ENCODE assay signal across 8 cellular contexts in genomic region chr16:74774223-74775139, GRCh38. TPM values are rescaled to one million over a fixed set of nuclear protein-coding genes. Genes with fewer than 3 reads are reported as not detected.
DNase-seq lines count a peak whose midpoint lies in the region; ATAC-seq and TF ChIP-seq lines count a peak whose summit lies in the region.

A gene with protein sequence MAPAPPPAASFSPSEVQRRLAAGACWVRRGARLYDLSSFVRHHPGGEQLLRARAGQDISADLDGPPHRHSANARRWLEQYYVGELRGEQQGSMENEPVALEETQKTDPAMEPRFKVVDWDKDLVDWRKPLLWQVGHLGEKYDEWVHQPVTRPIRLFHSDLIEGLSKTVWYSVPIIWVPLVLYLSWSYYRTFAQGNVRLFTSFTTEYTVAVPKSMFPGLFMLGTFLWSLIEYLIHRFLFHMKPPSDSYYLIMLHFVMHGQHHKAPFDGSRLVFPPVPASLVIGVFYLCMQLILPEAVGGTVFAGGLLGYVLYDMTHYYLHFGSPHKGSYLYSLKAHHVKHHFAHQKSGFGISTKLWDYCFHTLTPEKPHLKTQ (minus strand): TSS chr16:74774820. CDS start chr16:74774755, 65 bp downstream.

- ATAC-seq in GM21786 (IDR thresholded peaks at IDR 0.05; ENCODE audit: unreplicated experiment): peak; percentile 83

- peaks cover 51% of the 10 kb centered on the region for H3K27me3 Mint-ChIP-seq in osteocyte (ENCODE audit: unreplicated experiment)

- no peaks in the 10 kb centered on the region for H3K9me3 Mint-ChIP-seq in osteocyte (ENCODE audit: unreplicated experiment)

- no peak within 1 kb of the TSS for H3K27ac ChIP-seq in tibial artery

- peaks cover 0 to 16% (median 11%) of the 10 kb centered on the region in 4 donors for H3K4me1 ChIP-seq in tibial artery

- peaks cover 9% of the 10 kb centered on the region for H3K4me1 Mint-ChIP-seq in osteocyte (ENCODE audit: unreplicated experiment)

- no peaks in the 10 kb centered on the region for H3K36me3 Mint-ChIP-seq in osteocyte (ENCODE audit: unreplicated experiment)

- H3K27ac Mint-ChIP-seq in osteocyte (ENCODE audit: unreplicated experiment): no peak within 1 kb of the TSS

- H3K27me3 ChIP-seq in tibial artery: peaks cover 0 to 52% of the 10 kb centered on the region in 2 donors

- no peaks in the 10 kb centered on the region for H3K9me3 ChIP-seq in tibial artery

- TF ChIP-seq CTCF in osteocyte (IDR thresholded peaks at IDR 0.05) (peak; percentile 51), tibial artery (IDR thresholded peaks at IDR 0.05) (no peak)

- intact Hi-C loops in head of caudate nucleus (cut with DNase I): loop anchor here (1.0 to 2.0 kb wide), 2 partner anchors 26 to 49 kb away; no protein-coding TSS in a partner anchor
- intact Hi-C loops in tibial artery (cut with DNase I; ENCODE audit: low total_unique reads): no loop called here

- peak within 1 kb of the TSS; percentile 23 to 51 for H3K4me3 ChIP-seq in tibial artery

- H3K4me3 Mint-ChIP-seq in osteocyte (ENCODE audit: unreplicated experiment): peak within 1 kb of the TSS; percentile 65

- DNase-seq in Daoy (ENCODE audit: low read depth) (peak; percentile 73), Kasumi-1 (lab: John Stamatoyannopoulos, UW) (peak; percentile 37 to 40), RPMI8226 (peak; percentile 97), activated gamma-delta T cell treated with Interleukin-2 at 50 U/mL for 16 hours (peak; percentile 51), head of caudate nucleus (peak; percentile 80 to 97 (median 93)), osteocyte (ENCODE audit: extremely low spot score, unreplicated experiment) (peak; percentile 87), tibial artery (no peak)

- H3K36me3 ChIP-seq in tibial artery: no peaks in the 10 kb centered on the region

RNA-seq across cellular contexts. Expression of the gene that starts here (rescaled TPM):
- total RNA-seq in Daoy (2014; rRNA removed; shearing (Covaris generic)): not detected in 2 replicates
- total RNA-seq in osteocyte: not detected in 2 replicates

Comparison
In these comparisons a context has a peak if more than half of its experiments do, and no peak if none do; other contexts are left out.
1. Peak in DNase-seq in Daoy; RNA of the gene not detected or under 1 TPM.
2. Peak in DNase-seq in osteocyte; RNA of the gene not detected or under 1 TPM.
3. DNase-seq: peak in Kasumi-1 (2 of 2), RPMI8226 (single experiment), activated gamma-delta T cell treated with Interleukin-2 at 50 U/mL for 16 hours (single experiment) and head of caudate nucleus (42 of 42); none in tibial artery (0 of 2).